Comparison of ENCODE assay signal across 14 cellular contexts in genomic region chr2:69531186-69531585, GRCh38.
DNase-seq lines count a peak whose midpoint lies in the region; ATAC-seq and TF ChIP-seq lines count a peak whose summit lies in the region.
"Had no signal": no experiment of that assay in that cellular context is flagged by ENCODE, and none has a peak within 500 bp of the region (broad histone marks: within the 10 kb centered on the region; RNA-seq: fewer than 3 reads in every experiment).

No MANE protein-coding gene starts in this region.

- H3K9me3 ChIP-seq in CD4-positive, alpha-beta memory T cell (ENCODE audit: control insufficient read depth in 1 of 2, low read length in 2 of 2): no peaks in the 10 kb centered on the region
- H3K9me3 ChIP-seq in naive thymus-derived CD4-positive, alpha-beta T cell (ENCODE audit: control insufficient read depth in 2 of 3, low read length in 3 of 3): peaks cover 0 to 9% (median 5%) of the 10 kb centered on the region in 3 experiments
- H3K9me3 ChIP-seq in OCI-LY7 (ENCODE audit: low read length) (no peaks in the 10 kb centered on the region), BE2C (no peaks in the 10 kb centered on the region)
- H3K9me3 ChIP-seq: HAP-1 had no signal

- H3K27me3 Mint-ChIP-seq in activated naive CD8-positive, alpha-beta T cell: no peaks in the 10 kb centered on the region
- H3K27me3 Mint-ChIP-seq in activated naive CD8-positive, alpha-beta T cell treated with anti-CD3 and anti-CD28 coated beads, Interleukin-2, amount 50 U/mL, for 24 hours: no peaks in the 10 kb centered on the region
- no peaks in the 10 kb centered on the region for H3K27me3 Mint-ChIP-seq in CD4-positive, alpha-beta memory T cell
- H3K27me3 Mint-ChIP-seq in activated naive CD8-positive, alpha-beta T cell treated with anti-CD3 and anti-CD28 coated beads for 36 hours: no peaks in the 10 kb centered on the region
- H3K27me3 Mint-ChIP-seq in naive thymus-derived CD4-positive, alpha-beta T cell: no peaks in the 10 kb centered on the region
- H3K27me3 Mint-ChIP-seq: B cell had no signal

- DNase-seq in activated naive CD8-positive, alpha-beta T cell treated with anti-CD3 and anti-CD28 coated beads, Interleukin-2, amount 50 U/mL, for 24 hours: no peak
- no peak for DNase-seq in CD4-positive, alpha-beta memory T cell
- no peak for DNase-seq in activated naive CD8-positive, alpha-beta T cell treated with anti-CD3 and anti-CD28 coated beads for 36 hours
- DNase-seq in naive thymus-derived CD4-positive, alpha-beta T cell: no peak
- no peak for DNase-seq in OCI-LY7 (ENCODE audit: low spot score)
- no peak for DNase-seq in iPS-NIHi7 (ENCODE audit: extremely low spot score)
- DNase-seq in BE2C: no peak
- DNase-seq: DMS53, GF-D8 had no signal

- peaks cover 6% of the 10 kb centered on the region for H3K4me1 Mint-ChIP-seq in activated naive CD8-positive, alpha-beta T cell (ENCODE audit: low read depth)
- H3K4me1 Mint-ChIP-seq in activated naive CD8-positive, alpha-beta T cell treated with anti-CD3 and anti-CD28 coated beads, Interleukin-2, amount 50 U/mL, for 24 hours: peaks cover 12% of the 10 kb centered on the region
- peaks cover 8 to 14% (median 11%) of the 10 kb centered on the region in 4 donors for H3K4me1 Mint-ChIP-seq in CD4-positive, alpha-beta memory T cell
- peaks cover 10% of the 10 kb centered on the region for H3K4me1 Mint-ChIP-seq in activated naive CD8-positive, alpha-beta T cell treated with anti-CD3 and anti-CD28 coated beads for 36 hours
- peaks cover 8 to 32% (median 14%) of the 10 kb centered on the region in 7 donors for H3K4me1 Mint-ChIP-seq in naive thymus-derived CD4-positive, alpha-beta T cell

- POLR2A ChIA-PET in CD4-positive, alpha-beta memory T cell (lab: Charles Lee; ENCODE audit: partially characterized antibody): no interaction called here
- POLR2A ChIA-PET in naive thymus-derived CD4-positive, alpha-beta T cell (lab: Charles Lee): no interaction called here
- POLR2A ChIA-PET in OCI-LY7 (lab: Charles Lee): no interaction called here

- intact Hi-C loops in CD4-positive, alpha-beta memory T cell (cut with micrococcal nuclease): no loop called here
- intact Hi-C loops in naive thymus-derived CD4-positive, alpha-beta T cell (cut with micrococcal nuclease): no loop called here
- intact Hi-C loops in OCI-LY7 (cut with micrococcal nuclease; ENCODE audit: unreplicated experiment): no loop called here

- no peak for TF ChIP-seq CTCF in OCI-LY7 (conservative IDR thresholded peaks at IDR 0.05; ENCODE audit: low read length)
- no peak for TF ChIP-seq CTCF in BE2C (IDR thresholded peaks at IDR 0.05; ENCODE audit: low read depth, low read length)

- peak overlapping the region; percentile 22 for H3K27ac Mint-ChIP-seq in activated naive CD8-positive, alpha-beta T cell
- no peak overlapping the region for H3K27ac Mint-ChIP-seq in activated naive CD8-positive, alpha-beta T cell treated with anti-CD3 and anti-CD28 coated beads, Interleukin-2, amount 50 U/mL, for 24 hours
- H3K27ac Mint-ChIP-seq in CD4-positive, alpha-beta memory T cell: peak overlapping the region in 6 of 7 donors; percentile 7 to 61 (median 36)
- H3K27ac Mint-ChIP-seq in activated naive CD8-positive, alpha-beta T cell treated with anti-CD3 and anti-CD28 coated beads for 36 hours: peak overlapping the region; percentile 1
- peak overlapping the region in 6 of 9 donors; percentile 8 to 88 (median 66) for H3K27ac Mint-ChIP-seq in naive thymus-derived CD4-positive, alpha-beta T cell
- H3K27ac Mint-ChIP-seq: B cell had no signal

- H3K27me3 ChIP-seq in CD4-positive, alpha-beta memory T cell (ENCODE audit: insufficient read depth, low read length): no peaks in the 10 kb centered on the region
- no peaks in the 10 kb centered on the region for H3K27me3 ChIP-seq in naive thymus-derived CD4-positive, alpha-beta T cell (ENCODE audit: control insufficient read depth in 2 of 2, insufficient read depth in 2 of 2, low read length in 2 of 2)
- no peaks in the 10 kb centered on the region for H3K27me3 ChIP-seq in BE2C

- no peak for ATAC-seq in activated naive CD8-positive, alpha-beta T cell treated with anti-CD3 and anti-CD28 coated beads, Interleukin-2, amount 50 U/mL, for 24 hours
- ATAC-seq in naive thymus-derived CD4-positive, alpha-beta T cell: no peak
- ATAC-seq: HepG2 had no signal

- no peaks in the 10 kb centered on the region for H4K20me1 ChIP-seq in OCI-LY7 (ENCODE audit: insufficient read depth, low read length)

- H3K4me2 ChIP-seq in OCI-LY7 (ENCODE audit: low read length): no peak overlapping the region

- H3K9me3 Mint-ChIP-seq in activated naive CD8-positive, alpha-beta T cell (ENCODE audit: low read depth): peaks cover 4% of the 10 kb centered on the region
- peaks cover 6% of the 10 kb centered on the region for H3K9me3 Mint-ChIP-seq in activated naive CD8-positive, alpha-beta T cell treated with anti-CD3 and anti-CD28 coated beads, Interleukin-2, amount 50 U/mL, for 24 hours
- peaks cover 0 to 14% (median 5%) of the 10 kb centered on the region in 8 donors for H3K9me3 Mint-ChIP-seq in CD4-positive, alpha-beta memory T cell
- H3K9me3 Mint-ChIP-seq in activated naive CD8-positive, alpha-beta T cell treated with anti-CD3 and anti-CD28 coated beads for 36 hours: peaks cover 9% of the 10 kb centered on the region
- peaks cover 0 to 19% (median 4%) of the 10 kb centered on the region in 11 donors for H3K9me3 Mint-ChIP-seq in naive thymus-derived CD4-positive, alpha-beta T cell

- H3K4me3 Mint-ChIP-seq in activated naive CD8-positive, alpha-beta T cell: no peak overlapping the region
- H3K4me3 Mint-ChIP-seq in activated naive CD8-positive, alpha-beta T cell treated with anti-CD3 and anti-CD28 coated beads, Interleukin-2, amount 50 U/mL, for 24 hours: no peak overlapping the region
- H3K4me3 Mint-ChIP-seq in CD4-positive, alpha-beta memory T cell: no peak overlapping the region
- no peak overlapping the region for H3K4me3 Mint-ChIP-seq in activated naive CD8-positive, alpha-beta T cell treated with anti-CD3 and anti-CD28 coated beads for 36 hours
- H3K4me3 Mint-ChIP-seq in naive thymus-derived CD4-positive, alpha-beta T cell: no peak overlapping the region
- H3K4me3 Mint-ChIP-seq: B cell had no signal

- peaks cover 5% of the 10 kb centered on the region for H3K4me1 ChIP-seq in CD4-positive, alpha-beta memory T cell (ENCODE audit: insufficient read depth, low read length)
- H3K4me1 ChIP-seq in naive thymus-derived CD4-positive, alpha-beta T cell (ENCODE audit: control insufficient read depth in 2 of 2, insufficient read depth in 2 of 2, low read length in 2 of 2): no peaks in the 10 kb centered on the region
- no peaks in the 10 kb centered on the region for H3K4me1 ChIP-seq in OCI-LY7 (ENCODE audit: insufficient read depth, low read length, poor library complexity, severe bottlenecking)
- no peaks in the 10 kb centered on the region for H3K4me1 ChIP-seq in BE2C
- H3K4me1 ChIP-seq: HAP-1 had no signal

- no peaks in the 10 kb centered on the region for H3K9me2 ChIP-seq in OCI-LY7 (ENCODE audit: insufficient read depth, low read length)

- H3K4me3 ChIP-seq in CD4-positive, alpha-beta memory T cell (ENCODE audit: low read length in 2 of 2): no peak overlapping the region
- H3K4me3 ChIP-seq in naive thymus-derived CD4-positive, alpha-beta T cell (ENCODE audit: low read length): no peak overlapping the region
- H3K4me3 ChIP-seq in OCI-LY7 (ENCODE audit: low read depth, low read length, poor library complexity, severe bottlenecking) (no peak overlapping the region), BE2C (ENCODE audit: low read depth, low read length) (no peak overlapping the region)
- H3K4me3 ChIP-seq: HAP-1 had no signal

- H3K36me3 Mint-ChIP-seq in activated naive CD8-positive, alpha-beta T cell: peaks cover 20% of the 10 kb centered on the region
- H3K36me3 Mint-ChIP-seq in activated naive CD8-positive, alpha-beta T cell treated with anti-CD3 and anti-CD28 coated beads, Interleukin-2, amount 50 U/mL, for 24 hours (ENCODE audit: low read depth): peaks cover 56% of the 10 kb centered on the region
- H3K36me3 Mint-ChIP-seq in CD4-positive, alpha-beta memory T cell: peaks cover 85 to 92% of the 10 kb centered on the region in 2 donors
- peaks cover 50% of the 10 kb centered on the region for H3K36me3 Mint-ChIP-seq in activated naive CD8-positive, alpha-beta T cell treated with anti-CD3 and anti-CD28 coated beads for 36 hours
- H3K36me3 Mint-ChIP-seq in naive thymus-derived CD4-positive, alpha-beta T cell: peaks cover 20 to 82% (median 64%) of the 10 kb centered on the region in 5 donors

- no peak overlapping the region for H3K27ac ChIP-seq in CD4-positive, alpha-beta memory T cell (ENCODE audit: low read depth, low read length)
- H3K27ac ChIP-seq in naive thymus-derived CD4-positive, alpha-beta T cell (ENCODE audit: low read depth, low read length): no peak overlapping the region
- no peak overlapping the region for H3K27ac ChIP-seq in OCI-LY7 (ENCODE audit: low read depth, low read length, poor library complexity, severe bottlenecking)
- H3K27ac ChIP-seq: C4-2B had no signal

- no peaks in the 10 kb centered on the region for H3K79me2 ChIP-seq in OCI-LY7 (ENCODE audit: insufficient read depth, low read depth, low read length)

- H3K36me3 ChIP-seq in CD4-positive, alpha-beta memory T cell (ENCODE audit: insufficient read depth, low read length): peaks cover 77% of the 10 kb centered on the region
- peaks cover 31 to 97% (median 45%) of the 10 kb centered on the region in 3 experiments for H3K36me3 ChIP-seq in naive thymus-derived CD4-positive, alpha-beta T cell (ENCODE audit: control insufficient read depth in 2 of 3, insufficient read depth in 3 of 3, low read length in 3 of 3)
- H3K36me3 ChIP-seq in OCI-LY7 (ENCODE audit: insufficient read depth, low read length) (no peaks in the 10 kb centered on the region), BE2C (no peaks in the 10 kb centered on the region)

- BruUV-seq in OCI-LY7 (replicated peaks; lab: Mats Ljungman, UMichigan): no TSS peak

- H2AFZ ChIP-seq in OCI-LY7 (ENCODE audit: low read length): no peak overlapping the region

- CTCF ChIA-PET in CD4-positive, alpha-beta memory T cell (lab: Charles Lee; ENCODE audit: partially characterized antibody): interaction anchor here (1.0 kb wide), 1 partner anchor 34 kb away, joined by 5 read pairs; no protein-coding TSS in a partner anchor
- CTCF ChIA-PET in naive thymus-derived CD4-positive, alpha-beta T cell (lab: Charles Lee): no interaction called here
- CTCF ChIA-PET in OCI-LY7 (lab: Charles Lee; ENCODE audit: unreplicated experiment): no interaction called here
